8 cellular contexts compared by ENCODE assay signal in the genomic region with DNA sequence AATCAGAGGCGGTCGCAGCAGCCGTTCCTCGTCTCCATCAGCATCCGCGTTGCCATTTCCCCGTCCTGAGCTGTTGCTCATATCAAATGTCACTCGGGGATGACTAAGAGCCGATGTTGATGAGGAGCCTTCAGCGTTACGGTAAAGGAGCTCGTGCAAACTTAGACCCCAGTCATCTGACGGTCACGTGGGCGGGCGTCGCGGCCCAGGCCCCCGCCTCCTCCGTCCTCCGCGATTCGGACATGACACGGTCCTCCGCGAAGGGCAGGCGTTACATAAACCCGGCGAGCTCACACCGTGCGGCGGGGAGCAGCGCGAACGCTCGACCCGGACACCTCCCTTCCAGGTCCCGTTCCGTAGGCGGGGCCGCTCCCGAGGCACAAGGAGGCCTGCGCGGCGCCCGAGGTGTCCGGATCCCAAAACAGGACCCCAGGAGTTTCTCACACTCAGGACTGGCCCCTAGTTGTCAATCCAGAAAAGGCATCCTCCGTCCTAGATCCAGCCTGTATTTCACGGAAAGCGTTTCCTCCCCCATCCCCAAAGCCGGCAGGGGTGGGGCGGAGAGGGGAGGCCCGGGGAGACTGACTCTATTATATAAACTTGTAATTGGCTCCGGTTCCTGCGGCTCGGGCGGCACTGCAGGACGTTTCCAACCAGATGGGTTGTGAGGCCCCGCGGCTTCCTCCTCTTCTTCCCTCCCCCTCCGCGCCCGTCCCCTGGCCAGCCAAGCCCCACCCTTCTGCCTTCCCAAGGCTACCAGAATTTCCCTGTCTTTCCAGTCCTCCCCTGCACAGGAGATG.
DNase-seq lines count a peak whose midpoint lies in the region; ATAC-seq, FAIRE-seq and TF ChIP-seq lines count a peak whose summit lies in the region.

No MANE protein-coding gene starts in this region.

- H3K4me3 ChIP-seq in BLaER1 treated with 17β-estradiol and CSF1 and Interleukin-3, amounts not matched to agents 10 nM and 100 nM: peak overlapping the region; percentile 56 to 76 (median 64)
- H3K4me3 ChIP-seq in MG63: peak overlapping the region; percentile 60

- H3K4me2 ChIP-seq in BLaER1 treated with 17β-estradiol and CSF1 and Interleukin-3, amounts not matched to agents 10 nM and 100 nM: peak overlapping the region; percentile 87 to 100 (median 97)

- H3K4me3 Mint-ChIP-seq in naive thymus-derived CD8-positive, alpha-beta T cell: peak overlapping the region; percentile 80 to 95 (median 90)

- FAIRE-seq in GM12892 (lab: Jason Lieb, UNC): no peak

- TF ChIP-seq POLR2A in GM12892 (IDR thresholded peaks at IDR 0.05; ENCODE audit: low read depth, low read length): no peak

- peaks cover 24 to 49% (median 40%) of the 10 kb centered on the region in 5 donors for H3K27me3 Mint-ChIP-seq in naive thymus-derived CD8-positive, alpha-beta T cell

- H3K9ac ChIP-seq in BLaER1 treated with 17β-estradiol and CSF1 and Interleukin-3, amounts not matched to agents 10 nM and 100 nM: peak overlapping the region; percentile 51 to 81 (median 74)

- H3K36me3 ChIP-seq in BLaER1 treated with 17β-estradiol and CSF1 and Interleukin-3, amounts not matched to agents 10 nM and 100 nM: no peaks in the 10 kb centered on the region
- no peaks in the 10 kb centered on the region for H3K36me3 ChIP-seq in MG63

- H3K27me3 ChIP-seq in BLaER1 treated with 17β-estradiol and CSF1 and Interleukin-3, amounts not matched to agents 10 nM and 100 nM: peaks cover 0 to 6% (median 0%) of the 10 kb centered on the region in 11 experiments; a peak in 2 of 22 replicates
- H3K27me3 ChIP-seq in MG63: no peaks in the 10 kb centered on the region

- ATAC-seq in naive thymus-derived CD8-positive, alpha-beta T cell: peak; percentile 59 to 78
- ATAC-seq in stimulated activated naive CD8-positive, alpha-beta T cell treated with anti-CD3 and anti-CD28 coated beads, Interleukin-15, Interleukin-2, amounts not matched to agents 100 U/mL and 50 U/mL, for 24 hours: peak; percentile 95
- ATAC-seq in HG03025 (IDR thresholded peaks at IDR 0.05; ENCODE audit: low FRiP score, unreplicated experiment): no peak

- peaks cover 6 to 24% (median 19%) of the 10 kb centered on the region in 10 experiments; a peak in 18 of 20 replicates for H3K4me1 ChIP-seq in BLaER1 treated with 17β-estradiol and CSF1 and Interleukin-3, amounts not matched to agents 10 nM and 100 nM

- POLR2A ChIA-PET in naive thymus-derived CD8-positive, alpha-beta T cell (lab: Charles Lee): interaction anchor here (0.9 kb wide), 1 partner anchor 52 kb away, joined by 3 read pairs; no protein-coding TSS in a partner anchor

- H3K9me3 Mint-ChIP-seq in naive thymus-derived CD8-positive, alpha-beta T cell: peaks cover 0 to 3% (median 0%) of the 10 kb centered on the region in 9 donors

- peaks cover 0 to 17% (median 6%) of the 10 kb centered on the region in 11 experiments; a peak in 13 of 22 replicates for H3K9me3 ChIP-seq in BLaER1 treated with 17β-estradiol and CSF1 and Interleukin-3, amounts not matched to agents 10 nM and 100 nM (replicated peaks in 1 of 11)
- H3K9me3 ChIP-seq in MG63: no peaks in the 10 kb centered on the region

- H3K36me3 Mint-ChIP-seq in naive thymus-derived CD8-positive, alpha-beta T cell: peaks cover 0 to 3% (median 0%) of the 10 kb centered on the region in 3 donors

- H3K4me1 Mint-ChIP-seq in naive thymus-derived CD8-positive, alpha-beta T cell: peaks cover 10 to 25% (median 17%) of the 10 kb centered on the region in 4 donors

- peak; percentile 89 for DNase-seq in MG63
- peak; percentile 65 to 73 for DNase-seq in activated T-cell treated with anti-CD3 and anti-CD28 coated beads, Interleukin-2, amount 50 U/mL, for 48 hours
- DNase-seq in fibroblast of the conjunctiva (ENCODE audit: low read depth): peak; percentile 65
- peak in 5 of 10 donors; percentile 6 to 26 (median 20) for DNase-seq in naive thymus-derived CD8-positive, alpha-beta T cell
- DNase-seq in stimulated activated naive CD8-positive, alpha-beta T cell treated with anti-CD3 and anti-CD28 coated beads, Interleukin-15, Interleukin-2, amounts not matched to agents 100 U/mL and 50 U/mL, for 24 hours: peak; percentile 66
- DNase-seq in GM12892 (ENCODE audit: insufficient read length): no peak

- H3K27ac Mint-ChIP-seq in naive thymus-derived CD8-positive, alpha-beta T cell: peak overlapping the region in 8 of 10 donors; percentile 11 to 94 (median 67)

- H4K20me1 ChIP-seq in BLaER1 treated with 17β-estradiol and CSF1 and Interleukin-3, amounts not matched to agents 10 nM and 100 nM: no peaks in the 10 kb centered on the region

- peak overlapping the region; percentile 39 to 77 (median 69) for H3K27ac ChIP-seq in BLaER1 treated with 17β-estradiol and CSF1 and Interleukin-3, amounts not matched to agents 10 nM and 100 nM
